8 cellular contexts compared by ENCODE assay signal in the genomic region with DNA sequence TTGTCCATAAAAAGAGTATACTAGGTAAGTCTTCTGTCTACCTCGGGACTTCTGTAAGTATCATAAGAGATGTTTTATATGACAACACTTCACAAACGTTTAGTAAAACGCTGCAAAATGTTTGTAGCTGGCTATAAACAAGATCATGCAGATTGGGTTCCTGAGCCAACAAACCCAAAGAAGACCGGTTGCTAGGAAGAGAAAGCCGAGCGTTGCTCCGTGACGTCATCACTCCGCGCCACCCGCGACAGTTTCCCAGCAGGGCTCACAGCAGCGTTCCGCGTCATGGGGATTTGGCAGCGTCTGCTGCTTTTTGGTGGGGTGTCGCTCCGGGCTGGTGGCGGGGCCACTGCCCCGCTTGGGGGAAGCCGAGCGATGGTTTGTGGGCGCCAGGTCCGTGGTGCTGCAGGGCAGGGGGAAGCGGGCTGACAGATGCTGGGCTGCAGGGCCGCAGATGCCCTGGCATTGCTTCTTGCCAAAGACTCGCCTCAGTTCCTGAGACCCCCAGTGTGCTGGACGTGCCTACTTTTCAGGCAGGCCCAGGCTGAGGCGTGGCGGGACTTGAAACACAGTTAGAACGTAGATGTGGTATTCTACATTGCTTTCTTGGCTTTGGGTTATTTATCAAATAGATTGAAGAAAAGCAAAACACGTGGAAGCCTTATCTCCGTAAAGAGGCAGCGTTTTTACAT. TPM values are rescaled to one million over a fixed set of nuclear protein-coding genes. Genes with fewer than 3 reads are reported as not detected.
DNase-seq lines count a peak whose midpoint lies in the region; ATAC-seq, FAIRE-seq and TF ChIP-seq lines count a peak whose summit lies in the region.

A gene with protein sequence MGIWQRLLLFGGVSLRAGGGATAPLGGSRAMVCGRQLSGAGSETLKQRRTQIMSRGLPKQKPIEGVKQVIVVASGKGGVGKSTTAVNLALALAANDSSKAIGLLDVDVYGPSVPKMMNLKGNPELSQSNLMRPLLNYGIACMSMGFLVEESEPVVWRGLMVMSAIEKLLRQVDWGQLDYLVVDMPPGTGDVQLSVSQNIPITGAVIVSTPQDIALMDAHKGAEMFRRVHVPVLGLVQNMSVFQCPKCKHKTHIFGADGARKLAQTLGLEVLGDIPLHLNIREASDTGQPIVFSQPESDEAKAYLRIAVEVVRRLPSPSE (plus strand): TSS at position 250 of the 692 bp plus-strand sequence. CDS start 36 bp downstream, at position 286.

- H3K27ac ChIP-seq in kidney (ENCODE audit: low read depth in 2 of 2, low read length in 2 of 2): peak within 1 kb of the TSS; percentile 76 to 83

- intact Hi-C loops in kidney (cut with DNase I): no loop called here

- DNase-seq in AG09309 (ENCODE audit: low read depth) (peak; percentile 76), NCI-H446 (lab: John Stamatoyannopoulos, UW) (peak; percentile 97 to 98), cerebellum (ENCODE audit: low spot score) (peak; percentile 89), kidney (peak; percentile 98)
- peak; percentile 96 for DNase-seq in activated CD4-positive, CD25-positive, alpha-beta regulatory T cell treated with anti-CD3 and anti-CD28 coated beads, Interleukin-2, amount 50 U/mL, for 72 hours
- peak; percentile 96 for DNase-seq in stimulated activated CD4-positive, alpha-beta T cell treated with anti-CD3 and anti-CD28 coated beads, Interleukin-15, amount 100 ng/mL, for 24 hours

- H3K4me1 ChIP-seq in kidney (ENCODE audit: control insufficient read depth in 1 of 2, insufficient read depth in 1 of 2, low read depth in 1 of 2, low read length in 2 of 2): no peaks in the 10 kb centered on the region

- no peaks in the 10 kb centered on the region for H3K36me3 ChIP-seq in kidney (ENCODE audit: control insufficient read depth in 1 of 2, insufficient read depth in 2 of 2, low read length in 2 of 2)

- no peak for TF ChIP-seq CTCF in AG09309 (IDR thresholded peaks at IDR 0.05; ENCODE audit: control insufficient read depth, insufficient read depth, low read depth, low read length, missing control alignments)
- no peak for TF ChIP-seq CTCF in kidney (IDR thresholded peaks at IDR 0.05; ENCODE audit: borderline replicate concordance, extremely low read depth, insufficient read depth)

- peak within 1 kb of the TSS; percentile 93 for H3K4me3 ChIP-seq in AG09309 (ENCODE audit: control insufficient read depth, low read depth, low read length)
- H3K4me3 ChIP-seq in kidney (ENCODE audit: low read length in 2 of 2): peak within 1 kb of the TSS; percentile 96 to 97

- ATAC-seq in GM19025 (IDR thresholded peaks at IDR 0.05; ENCODE audit: low read depth, unreplicated experiment) (peak; percentile 93), HG03342 (IDR thresholded peaks at IDR 0.05; ENCODE audit: unreplicated experiment) (peak; percentile 97)

- peak; percentile 52 for FAIRE-seq in kidney (lab: Jason Lieb, UNC)

- peak within 1 kb of the TSS; percentile 67 to 92 for H3K9ac ChIP-seq in kidney (ENCODE audit: low read length in 2 of 2)

- H3K9me3 ChIP-seq in kidney (ENCODE audit: control insufficient read depth in 1 of 2, low read length in 2 of 2): no peaks in the 10 kb centered on the region

RNA-seq across cellular contexts. Expression of the gene that starts here (rescaled TPM):
- total RNA-seq in cerebellum (12.0 TPM), kidney (16.2 TPM)
- 11.2 TPM for polyA plus RNA-seq in kidney (ENCODE audit: insufficient read depth, low read depth, low replicate concordance)

Comparison
In these comparisons a context has a peak if more than half of its experiments do, and no peak if none do; other contexts are left out.
1. Peak in every context shown above with its lines: DNase-seq, ATAC-seq, H3K4me3 ChIP-seq and H3K27ac ChIP-seq.